In genomic region chr7:64628721-64629120, GRCh38 we compare ENCODE assay signal across 2 cellular contexts.
TF ChIP-seq lines count a peak whose summit lies in the region.

No MANE protein-coding gene starts in this region.

TF ChIP-seq in IMR-90, 13 proteins besides CTCF, POLR2A, EP300 and RAD21 (continued from another document):
- TF ChIP-seq USF2 (IDR thresholded peaks at IDR 0.05; ENCODE audit: low read depth, low read length) (no peak), MAFK (IDR thresholded peaks at IDR 0.05; ENCODE audit: low read depth, low read length) (no peak), RCOR1 (IDR thresholded peaks at IDR 0.05; ENCODE audit: insufficient replicate concordance, low read length) (no peak), RFX5 (IDR thresholded peaks at IDR 0.05; ENCODE audit: low read depth, low read length) (no peak), SMC3 (IDR thresholded peaks at IDR 0.05; ENCODE audit: low read depth, low read length) (no peak)

TF ChIP-seq in SK-N-SH, 30 proteins besides CTCF, POLR2A, EP300 and RAD21 (continued from another document):
- TF ChIP-seq USF2 (IDR thresholded peaks at IDR 0.05; ENCODE audit: borderline replicate concordance, low read depth, low read length) (no peak), ELF1 (IDR thresholded peaks at IDR 0.05) (no peak), SIN3A (IDR thresholded peaks at IDR 0.05; ENCODE audit: borderline replicate concordance, low read depth, low read length) (no peak), RXRA (IDR thresholded peaks at IDR 0.05; ENCODE audit: borderline replicate concordance, low read depth) (no peak), GABPA (IDR thresholded peaks at IDR 0.05; ENCODE audit: low read depth) (no peak), MEF2A (IDR thresholded peaks at IDR 0.05; ENCODE audit: borderline replicate concordance, low read depth) (no peak), NFIC (IDR thresholded peaks at IDR 0.05; ENCODE audit: borderline replicate concordance) (no peak), USF1 (IDR thresholded peaks at IDR 0.05; ENCODE audit: borderline replicate concordance, low read depth) (no peak), RCOR1 (IDR thresholded peaks at IDR 0.05; ENCODE audit: low read length) (no peak), MXI1 (IDR thresholded peaks at IDR 0.05; ENCODE audit: low read depth, low read length) (no peak), TAF1 (IDR thresholded peaks at IDR 0.05; ENCODE audit: borderline replicate concordance, low read depth, low read length) (no peak), EZH2phosphoT487 (IDR thresholded peaks at IDR 0.05; ENCODE audit: borderline replicate concordance, low read depth) (no peak), TEAD4 (IDR thresholded peaks at IDR 0.05; ENCODE audit: borderline replicate concordance, insufficient read depth) (no peak), FOXM1 (IDR thresholded peaks at IDR 0.05; ENCODE audit: low read depth) (no peak), IRF3 (IDR thresholded peaks at IDR 0.05; ENCODE audit: low read depth, low read length) (no peak), FOXJ3 (CRISPR knock-in tag; IDR thresholded peaks at IDR 0.05) (no peak)
